17 cellular contexts compared by ENCODE assay signal in the genomic region with DNA sequence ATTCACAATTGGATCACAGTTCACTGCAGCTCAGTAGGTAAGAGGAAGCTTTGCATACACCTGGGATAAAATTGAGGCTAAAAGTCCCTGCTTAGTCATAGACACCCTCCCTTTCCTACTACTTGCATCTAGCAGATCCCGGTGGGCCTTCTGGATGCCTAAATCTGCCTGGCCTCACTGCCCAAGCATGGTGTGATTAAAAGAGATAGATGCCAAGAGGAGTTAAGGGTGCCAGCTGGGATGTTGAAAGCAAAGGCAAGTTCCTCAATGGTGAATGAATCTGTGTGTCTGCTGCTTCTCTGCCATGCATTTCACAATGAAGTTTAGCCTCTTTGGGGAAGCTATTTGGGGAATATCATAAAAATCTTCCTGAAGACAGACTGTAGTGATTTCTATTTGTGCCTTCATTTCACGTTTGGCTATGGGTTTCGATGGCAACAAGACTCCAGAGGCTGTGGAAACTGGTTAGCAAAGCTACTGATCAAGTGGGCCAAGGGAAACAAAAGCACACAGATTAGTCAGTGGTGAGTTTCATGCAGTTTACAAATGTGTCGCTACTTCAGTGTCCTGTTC.
DNase-seq lines count a peak whose midpoint lies in the region; ATAC-seq and TF ChIP-seq lines count a peak whose summit lies in the region.
"Had no signal": no experiment of that assay in that cellular context is flagged by ENCODE, and none has a peak within 500 bp of the region (broad histone marks: within the 10 kb centered on the region; RNA-seq: fewer than 3 reads in every experiment).

No MANE protein-coding gene starts in this region.

- peaks cover 5% of the 10 kb centered on the region for H3K9me3 Mint-ChIP-seq in osteocyte (ENCODE audit: unreplicated experiment)
- no peaks in the 10 kb centered on the region for H3K9me3 Mint-ChIP-seq in activated T-cell treated with anti-CD3 and anti-CD28 coated beads, Interleukin-2, amount 50 U/mL, for 72 hours
- H3K9me3 Mint-ChIP-seq: T-helper 2 cell treated with Interferon-gamma antibody and Interleukin-4, amounts not matched to agents 5 μg/mL and 100 μg/mL, for 36 hours had no signal

- H3K36me3 Mint-ChIP-seq in osteocyte (ENCODE audit: unreplicated experiment): no peaks in the 10 kb centered on the region
- no peaks in the 10 kb centered on the region for H3K36me3 Mint-ChIP-seq in activated T-cell treated with anti-CD3 and anti-CD28 coated beads, Interleukin-2, amount 50 U/mL, for 72 hours (ENCODE audit: insufficient read depth in 2 of 2)

- peak overlapping the region; percentile 93 for H3K27ac Mint-ChIP-seq in osteocyte (ENCODE audit: unreplicated experiment)
- H3K27ac Mint-ChIP-seq in activated T-cell treated with anti-CD3 and anti-CD28 coated beads, Interleukin-2, amount 50 U/mL, for 72 hours: no peak overlapping the region
- H3K27ac Mint-ChIP-seq: T-helper 2 cell treated with Interferon-gamma antibody and Interleukin-4, amounts not matched to agents 5 μg/mL and 100 μg/mL, for 36 hours had no signal

- no peak; the same call in 2 of the 3 replicates for ATAC-seq in SK-N-SH treated with all-trans-retinoic acid at 6 μM for 48 hours
- ATAC-seq in activated T-cell treated with anti-CD3 and anti-CD28 coated beads, Interleukin-2, amount 50 U/mL, for 72 hours (replicated peaks in 1 of 2): no peak
- no peak for ATAC-seq in HG03378 (IDR thresholded peaks at IDR 0.05; ENCODE audit: unreplicated experiment)
- no peak for ATAC-seq in HG02623 (IDR thresholded peaks at IDR 0.05; ENCODE audit: unreplicated experiment)

- H3K27me3 ChIP-seq in esophagus (ENCODE audit: control insufficient read depth in 1 of 2, insufficient read depth in 2 of 2, low read length in 2 of 2): no peaks in the 10 kb centered on the region
- H3K27me3 ChIP-seq: stomach had no signal

- H3K4me1 Mint-ChIP-seq in osteocyte (ENCODE audit: unreplicated experiment): peaks cover 57% of the 10 kb centered on the region
- no peaks in the 10 kb centered on the region for H3K4me1 Mint-ChIP-seq in activated T-cell treated with anti-CD3 and anti-CD28 coated beads, Interleukin-2, amount 50 U/mL, for 72 hours (ENCODE audit: low read depth)

- H3K27me3 Mint-ChIP-seq in osteocyte (ENCODE audit: unreplicated experiment): no peaks in the 10 kb centered on the region
- no peaks in the 10 kb centered on the region for H3K27me3 Mint-ChIP-seq in activated T-cell treated with anti-CD3 and anti-CD28 coated beads, Interleukin-2, amount 50 U/mL, for 72 hours (ENCODE audit: low read depth)

- TF ChIP-seq CTCF in osteocyte (IDR thresholded peaks at IDR 0.05): no peak

- H3K4me3 ChIP-seq in esophagus (ENCODE audit: low read depth in 1 of 2, low read length in 2 of 2): no peak overlapping the region
- H3K4me3 ChIP-seq: stomach had no signal

- H3K9me3 ChIP-seq in esophagus (ENCODE audit: control insufficient read depth in 2 of 2, insufficient read depth in 1 of 2, low read depth in 1 of 2, low read length in 1 of 2): no peaks in the 10 kb centered on the region
- H3K9me3 ChIP-seq: stomach had no signal

- H3K4me1 ChIP-seq in esophagus (ENCODE audit: control insufficient read depth in 2 of 2, insufficient read depth in 2 of 2, low read length in 1 of 2): peaks cover 0 to 2% of the 10 kb centered on the region in 2 donors
- H3K4me1 ChIP-seq: stomach had no signal

- no peaks in the 10 kb centered on the region for H3K36me3 ChIP-seq in esophagus (ENCODE audit: control insufficient read depth in 2 of 2, insufficient read depth in 2 of 2, low read length in 1 of 2)
- H3K36me3 ChIP-seq: stomach had no signal

- H3K27ac ChIP-seq in esophagus (ENCODE audit: low read depth in 2 of 2, low read length in 1 of 2): peak overlapping the region; percentile 24 to 45
- H3K27ac ChIP-seq: stomach had no signal

- DNase-seq in COLO668 (lab: John Stamatoyannopoulos, UW; ENCODE audit: unreplicated experiment) (peak; percentile 11), osteocyte (ENCODE audit: extremely low spot score, unreplicated experiment) (no peak), NCI-H1694 treated with DMSO at 0.1 percent for 48 hours (lab: John Stamatoyannopoulos, UW) (no peak)
- DNase-seq in activated T-cell treated with anti-CD3 and anti-CD28 coated beads, Interleukin-2, amount 50 U/mL, for 72 hours: no peak
- DNase-seq: activated CD4-positive, alpha-beta T cell treated with anti-CD3 and anti-CD28 coated beads for 1 hour; activated CD8-positive, alpha-beta memory T cell treated with anti-CD3 and anti-CD28 coated beads, Interleukin-2, amount 50 U/mL, for 4 hours; AML-193; NCI-H1694; NCI-H446 treated with DMSO at 0.1 percent for 48 hours; retina; SHP77; stomach had no signal

- 69 to 75% methylated on average over 4 of the region's 4 CpGs for WGBS in esophagus, 2 donors

- no peak overlapping the region for H3K4me3 Mint-ChIP-seq in osteocyte (ENCODE audit: unreplicated experiment)
- H3K4me3 Mint-ChIP-seq in activated T-cell treated with anti-CD3 and anti-CD28 coated beads, Interleukin-2, amount 50 U/mL, for 72 hours: no peak overlapping the region
- H3K4me3 Mint-ChIP-seq: T-helper 2 cell treated with Interferon-gamma antibody and Interleukin-4, amounts not matched to agents 5 μg/mL and 100 μg/mL, for 36 hours had no signal

TF ChIP-seq in SK-N-SH treated with all-trans-retinoic acid at 6 μM for 48 hours, 23 proteins besides CTCF, POLR2A, EP300 and RAD21:
- peak; percentile 61 for TF ChIP-seq ZNF70 (CRISPR knock-in tag; IDR thresholded peaks at IDR 0.05)
- TF ChIP-seq BACH2 (CRISPR knock-in tag; IDR thresholded peaks at IDR 0.05; ENCODE audit: borderline replicate concordance): no peak
- no peak for TF ChIP-seq TSHZ2 (CRISPR knock-in tag; IDR thresholded peaks at IDR 0.05)
- TF ChIP-seq, protein P1, sequence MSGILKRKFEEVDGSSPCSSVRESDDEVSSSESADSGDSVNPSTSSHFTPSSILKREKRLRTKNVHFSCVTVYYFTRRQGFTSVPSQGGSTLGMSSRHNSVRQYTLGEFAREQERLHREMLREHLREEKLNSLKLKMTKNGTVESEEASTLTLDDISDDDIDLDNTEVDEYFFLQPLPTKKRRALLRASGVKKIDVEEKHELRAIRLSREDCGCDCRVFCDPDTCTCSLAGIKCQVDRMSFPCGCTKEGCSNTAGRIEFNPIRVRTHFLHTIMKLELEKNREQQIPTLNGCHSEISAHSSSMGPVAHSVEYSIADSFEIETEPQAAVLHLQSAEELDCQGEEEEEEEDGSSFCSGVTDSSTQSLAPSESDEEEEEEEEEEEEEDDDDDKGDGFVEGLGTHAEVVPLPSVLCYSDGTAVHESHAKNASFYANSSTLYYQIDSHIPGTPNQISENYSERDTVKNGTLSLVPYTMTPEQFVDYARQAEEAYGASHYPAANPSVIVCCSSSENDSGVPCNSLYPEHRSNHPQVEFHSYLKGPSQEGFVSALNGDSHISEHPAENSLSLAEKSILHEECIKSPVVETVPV (CRISPR knock-in tag; IDR thresholded peaks at IDR 0.05): no peak
